9 cellular contexts compared by ENCODE assay signal in the genomic region with DNA sequence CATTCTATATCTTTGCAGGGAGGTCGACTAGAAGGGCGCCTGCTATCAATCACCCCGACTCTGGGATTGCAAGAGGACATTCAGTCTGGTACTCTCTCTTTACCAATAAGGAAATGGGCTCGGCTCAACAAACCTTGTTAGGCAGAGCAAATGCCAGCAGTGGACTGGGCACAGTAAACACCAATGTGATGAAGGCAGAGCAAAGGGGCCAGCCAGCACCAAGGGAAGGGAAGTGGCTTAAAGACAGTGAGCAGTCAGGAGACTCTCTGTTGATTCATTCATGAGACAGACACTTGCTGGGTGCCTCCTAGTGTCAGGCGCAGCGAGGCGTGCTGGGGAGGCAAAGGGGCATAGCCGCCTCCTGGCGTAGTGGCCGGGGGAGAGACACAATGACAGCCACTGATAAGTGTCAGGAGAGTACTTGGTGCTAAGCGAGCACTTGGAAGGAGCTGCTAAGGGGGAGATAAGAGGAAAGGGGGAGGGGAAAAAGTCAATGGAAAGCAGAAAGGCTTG. TPM values are rescaled to one million over a fixed set of nuclear protein-coding genes. Genes with fewer than 3 reads are reported as not detected.
A peak's percentile ranks its signal among the peaks of the same experiment; 100 is the strongest.
DNase-seq lines count a peak whose midpoint lies in the region; ATAC-seq and TF ChIP-seq lines count a peak whose summit lies in the region.
"Had no signal": no experiment of that assay in that cellular context is flagged by ENCODE, and none has a peak within 500 bp of the region (broad histone marks: within the 10 kb centered on the region; RNA-seq: fewer than 3 reads in every experiment).

No MANE protein-coding gene starts in this region.

- no peaks in the 10 kb centered on the region for H3K36me3 Mint-ChIP-seq in stimulated activated effector memory CD8-positive, alpha-beta T cell treated with anti-CD3 and anti-CD28 coated beads, Interleukin-12 subunit alpha, Interleukin-12 subunit beta, amount 100 ng/mL, for 72 hours
- no peaks in the 10 kb centered on the region for H3K36me3 Mint-ChIP-seq in progenitor cell of endocrine pancreas (ENCODE audit: insufficient read depth)
- H3K36me3 Mint-ChIP-seq: brain had no signal

- no peak overlapping the region for H3K4me3 Mint-ChIP-seq in stimulated activated effector memory CD8-positive, alpha-beta T cell treated with anti-CD3 and anti-CD28 coated beads, Interleukin-12 subunit alpha, Interleukin-12 subunit beta, amount 100 ng/mL, for 72 hours
- no peak overlapping the region for H3K4me3 Mint-ChIP-seq in progenitor cell of endocrine pancreas (ENCODE audit: low read depth)
- H3K4me3 Mint-ChIP-seq: brain had no signal

- CTCF ChIA-PET in GM10248 (lab: Yijun Ruan, JAX): interaction anchor here (1.0 to 1.4 kb wide), 2 partner anchors 12 to 21 kb away, joined by 3 to 4 read pairs; no protein-coding TSS in a partner anchor

- H3K27me3 Mint-ChIP-seq in progenitor cell of endocrine pancreas: no peaks in the 10 kb centered on the region

- 82 to 87% methylated on average over 11 of the region's 11 CpGs for WGBS in ectodermal cell, 2 experiments

- no peak overlapping the region for H3K4me3 ChIP-seq in ectodermal cell (ENCODE audit: insufficient read depth, low read depth, low read length)

- peak; percentile 40 for ATAC-seq in left lobe of liver
- peak; percentile 42 for ATAC-seq in stimulated activated effector memory CD8-positive, alpha-beta T cell treated with anti-CD3 and anti-CD28 coated beads, Interleukin-12 subunit alpha, Interleukin-12 subunit beta, amount 100 ng/mL, for 72 hours
- ATAC-seq in HG02759 (IDR thresholded peaks at IDR 0.05; ENCODE audit: unreplicated experiment): no peak

- H3K9me3 Mint-ChIP-seq in stimulated activated effector memory CD8-positive, alpha-beta T cell treated with anti-CD3 and anti-CD28 coated beads, Interleukin-12 subunit alpha, Interleukin-12 subunit beta, amount 100 ng/mL, for 72 hours: no peaks in the 10 kb centered on the region
- H3K9me3 Mint-ChIP-seq in progenitor cell of endocrine pancreas (ENCODE audit: low read depth): no peaks in the 10 kb centered on the region
- H3K9me3 Mint-ChIP-seq: brain had no signal

- no peaks in the 10 kb centered on the region for H3K9me3 ChIP-seq in ectodermal cell (ENCODE audit: control insufficient read depth, low read length)

- DNase-seq in NCI-H226 (peak; percentile 71), left lobe of liver (ENCODE audit: low spot score) (no peak), GM10248 (ENCODE audit: extremely low spot score) (no peak), progenitor cell of endocrine pancreas (ENCODE audit: low spot score, unreplicated experiment) (no peak), hepatic stellate cell (ENCODE audit: low spot score) (no peak)
- DNase-seq in stimulated activated effector memory CD8-positive, alpha-beta T cell treated with anti-CD3 and anti-CD28 coated beads, Interleukin-12 subunit alpha, Interleukin-12 subunit beta, amount 100 ng/mL, for 72 hours (ENCODE audit: low spot score in 2 of 2): no peak

- H3K27ac ChIP-seq in ectodermal cell (ENCODE audit: insufficient read depth, low read depth, low read length, poor library complexity, severe bottlenecking): peak overlapping the region; percentile 36

- no peaks in the 10 kb centered on the region for H3K27me3 ChIP-seq in ectodermal cell (ENCODE audit: control insufficient read depth, insufficient read depth, low read length, poor library complexity, severe bottlenecking)

- POLR2A ChIA-PET in GM10248 (lab: Yijun Ruan, JAX): no interaction called here

- H3K27ac Mint-ChIP-seq in stimulated activated effector memory CD8-positive, alpha-beta T cell treated with anti-CD3 and anti-CD28 coated beads, Interleukin-12 subunit alpha, Interleukin-12 subunit beta, amount 100 ng/mL, for 72 hours: no peak overlapping the region
- H3K27ac Mint-ChIP-seq in progenitor cell of endocrine pancreas: no peak overlapping the region
- H3K27ac Mint-ChIP-seq: brain had no signal

- no peaks in the 10 kb centered on the region for H3K36me3 ChIP-seq in ectodermal cell (ENCODE audit: control insufficient read depth, insufficient read depth, low read length)

- peaks cover 36% of the 10 kb centered on the region for H3K4me1 ChIP-seq in ectodermal cell (ENCODE audit: control insufficient read depth, insufficient read depth, low read length)

- peaks cover 4% of the 10 kb centered on the region for H3K4me1 Mint-ChIP-seq in stimulated activated effector memory CD8-positive, alpha-beta T cell treated with anti-CD3 and anti-CD28 coated beads, Interleukin-12 subunit alpha, Interleukin-12 subunit beta, amount 100 ng/mL, for 72 hours
- peaks cover 14% of the 10 kb centered on the region for H3K4me1 Mint-ChIP-seq in progenitor cell of endocrine pancreas (ENCODE audit: low read depth)

- TF ChIP-seq CTCF in GM10248 (IDR thresholded peaks at IDR 0.05; ENCODE audit: control extremely low read depth, extremely low read depth, low read depth, missing control alignments): no peak
- TF ChIP-seq CTCF in progenitor cell of endocrine pancreas (IDR thresholded peaks at IDR 0.05; ENCODE audit: unreplicated experiment): no peak

RNA-seq across cellular contexts. Expression of gene TMCC3, which starts 34.1 kb away (rescaled TPM):
- 8.2 TPM for polyA plus RNA-seq in ectodermal cell (2013, experiment 1 of 4)
- 9.9 TPM for polyA plus RNA-seq in ectodermal cell (2013, experiment 2 of 4)
- 5.9 TPM for polyA plus RNA-seq in ectodermal cell (2013, experiment 3 of 4)
- 7.8 TPM for polyA plus RNA-seq in ectodermal cell (2013, experiment 4 of 4)
- total RNA-seq in left lobe of liver (2.6 TPM), progenitor cell of endocrine pancreas (15.9 and 18.7 TPM in 2 replicates)
